Comparison of ENCODE assay signal across 21 cellular contexts in genomic region chr12:2418579-2418978, GRCh38.
"Had no signal": no experiment of that assay in that cellular context is flagged by ENCODE, and none has a peak within 500 bp of the region (broad histone marks: within the 10 kb centered on the region; RNA-seq: fewer than 3 reads in every experiment).

No MANE protein-coding gene starts in this region.

- H3K4me1 Mint-ChIP-seq: immature natural killer cell; naive B cell; nephron; stimulated activated naive CD8-positive, alpha-beta T cell treated with anti-CD3 and anti-CD28 coated beads, Interleukin-15, amount 100 ng/mL, for 72 hours had no signal

- DNase-seq: cortex of kidney; effector memory CD8-positive, alpha-beta T cell; hypothalamus; immature natural killer cell; islet precursor cell; kidney glomerular epithelial cell; left ventricle myocardium superior; lower lobe of right lung; naive B cell; nucleus accumbens; right cardiac atrium; stimulated activated CD4-positive, alpha-beta T cell treated with anti-CD3 and anti-CD28 coated beads, Interleukin-1b, Interleukin-23, amount 100 ng/mL, for 48 hours; stimulated activated CD4-positive, alpha-beta T cell treated with anti-CD3 and anti-CD28 coated beads, Interleukin-4, amount 100 ng/mL, for 1 hour; stimulated activated CD8-positive, alpha-beta memory T cell treated with anti-CD3 and anti-CD28 coated beads, Interleukin-4, amount 100 ng/mL, for 48 hours; stimulated activated naive CD4-positive, alpha-beta T cell; stimulated activated naive CD8-positive, alpha-beta T cell treated with anti-CD3 and anti-CD28 coated beads, Interleukin-15, amount 100 ng/mL, for 72 hours; transverse colon had no signal

- H3K27ac ChIP-seq: lower lobe of right lung, prostate gland, skin epidermis, suprapubic skin, transverse colon had no signal

- H3K27me3 Mint-ChIP-seq: stimulated activated naive CD8-positive, alpha-beta T cell treated with anti-CD3 and anti-CD28 coated beads, Interleukin-15, amount 100 ng/mL, for 72 hours had no signal

- H3K4me1 ChIP-seq: lower lobe of right lung, prostate gland, suprapubic skin had no signal

- ATAC-seq: effector memory CD8-positive, alpha-beta T cell; left ventricle myocardium superior; lower lobe of right lung; right cardiac atrium; stimulated activated naive CD8-positive, alpha-beta T cell treated with anti-CD3 and anti-CD28 coated beads, Interleukin-15, amount 100 ng/mL, for 72 hours had no signal

- H3K9me3 ChIP-seq: lower lobe of right lung, prostate gland, suprapubic skin, transverse colon had no signal

- H3K9me3 Mint-ChIP-seq: effector memory CD8-positive, alpha-beta T cell; immature natural killer cell; nephron; stimulated activated naive CD8-positive, alpha-beta T cell treated with anti-CD3 and anti-CD28 coated beads, Interleukin-15, amount 100 ng/mL, for 72 hours had no signal

- H3K4me3 ChIP-seq: lower lobe of right lung, prostate gland, skin epidermis, suprapubic skin, transverse colon had no signal

- H3K36me3 Mint-ChIP-seq: immature natural killer cell, naive B cell had no signal

- H3K36me3 ChIP-seq: lower lobe of right lung, prostate gland, suprapubic skin, transverse colon had no signal

- H3K27me3 ChIP-seq: transverse colon had no signal

- H3K27ac Mint-ChIP-seq: effector memory CD8-positive, alpha-beta T cell; immature natural killer cell; nephron had no signal

- H3K4me3 Mint-ChIP-seq: effector memory CD8-positive, alpha-beta T cell; immature natural killer cell; naive B cell; nephron; stimulated activated naive CD8-positive, alpha-beta T cell treated with anti-CD3 and anti-CD28 coated beads, Interleukin-15, amount 100 ng/mL, for 72 hours had no signal
